ENCODE assay signal across 1 cellular context in genomic region chr2:226799976-226800940, GRCh38.
TF ChIP-seq lines count a peak whose summit lies in the region.

No MANE protein-coding gene starts in this region.

TF ChIP-seq in HepG2, 621 proteins besides CTCF, POLR2A, EP300 and RAD21 (continued from another document and continues in another):
- TF ChIP-seq DZIP1 (CRISPR knock-in tag; IDR thresholded peaks at IDR 0.05) = no peak
- 0 out of 2 replicates have a peak, but pooled peaks have one; percentile 56 for TF ChIP-seq CC2D1A (CRISPR knock-in tag; IDR thresholded peaks at IDR 0.05)
- no peak for TF ChIP-seq FLYWCH1 (CRISPR knock-in tag; IDR thresholded peaks at IDR 0.05)
- TF ChIP-seq HDAC2 (CRISPR knock-in tag; IDR thresholded peaks at IDR 0.05) = peak; percentile 100
- peak; percentile 50; the same call in 1 of the 2 replicates for TF ChIP-seq ZNF569 (CRISPR knock-in tag; IDR thresholded peaks at IDR 0.05; ENCODE audit: borderline replicate concordance)
- peak; percentile 60 for TF ChIP-seq ZNF263 (CRISPR knock-in tag; IDR thresholded peaks at IDR 0.05)
- peak; percentile 77 for TF ChIP-seq TEAD3 (CRISPR knock-in tag; optimal IDR thresholded peaks at IDR 0.05; ENCODE audit: borderline replicate concordance)
- TF ChIP-seq SOX5 (CRISPR knock-in tag; IDR thresholded peaks at IDR 0.05; ENCODE audit: borderline replicate concordance) = peak; percentile 94
- TF ChIP-seq GABPA (IDR thresholded peaks at IDR 0.05; ENCODE audit: low read depth, low read length) = no peak
- TF ChIP-seq GABPA (CRISPR knock-in tag; IDR thresholded peaks at IDR 0.05; ENCODE audit: low read depth) = peak; percentile 62
- TF ChIP-seq SMAD9 (CRISPR knock-in tag; IDR thresholded peaks at IDR 0.05) = 0 out of 2 replicates have a peak, but pooled peaks have one; percentile 35
- no peak for TF ChIP-seq SRSF9 (IDR thresholded peaks at IDR 0.05; ENCODE audit: borderline replicate concordance, insufficient read depth, low read depth, low read length, poor library complexity, severe bottlenecking)
- TF ChIP-seq ZNF121 (CRISPR knock-in tag; IDR thresholded peaks at IDR 0.05) = no peak
- peak; percentile 95 for TF ChIP-seq BCL6 (CRISPR knock-in tag; IDR thresholded peaks at IDR 0.05)
- peak; percentile 62; the same call in 1 of the 2 replicates for TF ChIP-seq ZNF652 (CRISPR knock-in tag; IDR thresholded peaks at IDR 0.05; ENCODE audit: borderline replicate concordance, low read depth)
- no peak for TF ChIP-seq ZBTB42 (CRISPR knock-in tag; IDR thresholded peaks at IDR 0.05)
- TF ChIP-seq HNRNPH1 (optimal IDR thresholded peaks at IDR 0.05; ENCODE audit: low read depth, low read length) = no peak
- peak; percentile 36; the same call in 1 of the 2 replicates for TF ChIP-seq PHF8 (CRISPR knock-in tag; IDR thresholded peaks at IDR 0.05)
- peak; percentile 94 for TF ChIP-seq SOX13 (IDR thresholded peaks at IDR 0.05)
- TF ChIP-seq SOX13 (CRISPR knock-in tag; conservative IDR thresholded peaks at IDR 0.05 in 1 of 2, IDR thresholded peaks at IDR 0.05 in 1 of 2) = peak in 1 of 2 experiments; percentile 96; a peak in 2 of 4 replicates
- peak; percentile 85 for TF ChIP-seq ZNF264 (CRISPR knock-in tag; IDR thresholded peaks at IDR 0.05)
- peak; percentile 4; the same call in 1 of the 2 replicates for TF ChIP-seq TFDP1 (CRISPR knock-in tag; IDR thresholded peaks at IDR 0.05; ENCODE audit: borderline replicate concordance)
- TF ChIP-seq FOSL2 (CRISPR knock-in tag; IDR thresholded peaks at IDR 0.05) = peak; percentile 87
- TF ChIP-seq ZNF160 (CRISPR knock-in tag; IDR thresholded peaks at IDR 0.05) = no peak
- TF ChIP-seq PAXIP1 (CRISPR knock-in tag; conservative IDR thresholded peaks at IDR 0.05) = peak; percentile 98
- peak; percentile 98 for TF ChIP-seq FOXO1 (CRISPR knock-in tag; IDR thresholded peaks at IDR 0.05)
- no peak; the same call in none of the 2 replicates for TF ChIP-seq ATF7-NPFF (CRISPR knock-in tag; IDR thresholded peaks at IDR 0.05; ENCODE audit: low read depth)
- TF ChIP-seq EHMT2 (IDR thresholded peaks at IDR 0.05; ENCODE audit: borderline replicate concordance, low read depth, low read length) = no peak; the same call in 1 of the 2 replicates
- peak; percentile 79; the same call in 1 of the 2 replicates for TF ChIP-seq ZNF362 (CRISPR knock-in tag; IDR thresholded peaks at IDR 0.05; ENCODE audit: borderline replicate concordance)
- peak; percentile 26; the same call in 1 of the 2 replicates for TF ChIP-seq TFDP2 (CRISPR knock-in tag; IDR thresholded peaks at IDR 0.05)
- peak; percentile 55 for TF ChIP-seq STAG1 (CRISPR knock-in tag; IDR thresholded peaks at IDR 0.05)
- TF ChIP-seq HOXA5 (CRISPR knock-in tag; IDR thresholded peaks at IDR 0.05) = peak; percentile 95
- peak; percentile 94 for TF ChIP-seq MIXL1 (CRISPR knock-in tag; IDR thresholded peaks at IDR 0.05)
- TF ChIP-seq ZNF205 (CRISPR knock-in tag; IDR thresholded peaks at IDR 0.05) = peak; percentile 55; the same call in 1 of the 2 replicates
- peak; percentile 97 for TF ChIP-seq HHEX (CRISPR knock-in tag; IDR thresholded peaks at IDR 0.05)
- peak; percentile 98 for TF ChIP-seq ARID5B (CRISPR knock-in tag; IDR thresholded peaks at IDR 0.05)
- peak; percentile 98 for TF ChIP-seq PHF21A (CRISPR knock-in tag; IDR thresholded peaks at IDR 0.05)
- peak; percentile 93; the same call in 1 of the 2 replicates for TF ChIP-seq RXRA (CRISPR knock-in tag; IDR thresholded peaks at IDR 0.05)
- no peak for TF ChIP-seq MTF1 (CRISPR knock-in tag; IDR thresholded peaks at IDR 0.05)
- TF ChIP-seq U2AF1 (optimal IDR thresholded peaks at IDR 0.05; ENCODE audit: low read depth, low read length) = peak; percentile 57
- peak; percentile 98 for TF ChIP-seq ZNF18 (CRISPR knock-in tag; IDR thresholded peaks at IDR 0.05; ENCODE audit: insufficient replicate concordance)
- TF ChIP-seq ZNF781 (CRISPR knock-in tag; IDR thresholded peaks at IDR 0.05; ENCODE audit: borderline replicate concordance, not compliant biosample characterization) = peak; percentile 38
- TF ChIP-seq ZNF232 (CRISPR knock-in tag; IDR thresholded peaks at IDR 0.05; ENCODE audit: borderline replicate concordance) = 0 out of 2 replicates have a peak, but pooled peaks have one; percentile 30
- peak; percentile 45; the same call in 1 of the 2 replicates for TF ChIP-seq SNAPC5 (CRISPR knock-in tag; IDR thresholded peaks at IDR 0.05; ENCODE audit: borderline replicate concordance)
- peak in 1 of 2 experiments; percentile 62; a peak in 2 of 4 replicates for TF ChIP-seq ATF4 (CRISPR knock-in tag; IDR thresholded peaks at IDR 0.05)
- TF ChIP-seq ZSCAN22 (CRISPR knock-in tag; IDR thresholded peaks at IDR 0.05) = 0 out of 2 replicates have a peak, but pooled peaks have one; percentile 1
- TF ChIP-seq ZNF644 (CRISPR knock-in tag; IDR thresholded peaks at IDR 0.05; ENCODE audit: low read depth) = peak; percentile 54
- TF ChIP-seq FOSL1 (CRISPR knock-in tag; IDR thresholded peaks at IDR 0.05; ENCODE audit: borderline replicate concordance) = no peak
- TF ChIP-seq CREM (IDR thresholded peaks at IDR 0.05) = peak; percentile 94
- no peak for TF ChIP-seq CREM (CRISPR knock-in tag; IDR thresholded peaks at IDR 0.05)
- peak; percentile 0; the same call in 1 of the 2 replicates for TF ChIP-seq ZNF317 (CRISPR knock-in tag; IDR thresholded peaks at IDR 0.05)
- no peak for TF ChIP-seq ATAD3A (CRISPR knock-in tag; IDR thresholded peaks at IDR 0.05)
- TF ChIP-seq TEAD2 (CRISPR knock-in tag; IDR thresholded peaks at IDR 0.05) = 0 out of 2 replicates have a peak, but pooled peaks have one; percentile 33
